6 cellular contexts compared by ENCODE assay signal in genomic region chr14:60233891-60234290, GRCh38.
"Had no signal": no experiment of that assay in that cellular context is flagged by ENCODE, and none has a peak within 500 bp of the region (broad histone marks: within the 10 kb centered on the region; RNA-seq: fewer than 3 reads in every experiment).

No MANE protein-coding gene starts in this region.

- DNase-seq: H9, HCEC 1CT, KBM-7 had no signal

- H3K9ac ChIP-seq: KMS-11 had no signal

- ATAC-seq: GM23338 had no signal

- H3K4me2 ChIP-seq: GM23338, KMS-11 had no signal

- H3K4me3 ChIP-seq: GM23338 had no signal

- H3K27ac ChIP-seq: HL-60, KMS-11 had no signal

- H2AFZ ChIP-seq: GM23338 had no signal
